In the genomic region with DNA sequence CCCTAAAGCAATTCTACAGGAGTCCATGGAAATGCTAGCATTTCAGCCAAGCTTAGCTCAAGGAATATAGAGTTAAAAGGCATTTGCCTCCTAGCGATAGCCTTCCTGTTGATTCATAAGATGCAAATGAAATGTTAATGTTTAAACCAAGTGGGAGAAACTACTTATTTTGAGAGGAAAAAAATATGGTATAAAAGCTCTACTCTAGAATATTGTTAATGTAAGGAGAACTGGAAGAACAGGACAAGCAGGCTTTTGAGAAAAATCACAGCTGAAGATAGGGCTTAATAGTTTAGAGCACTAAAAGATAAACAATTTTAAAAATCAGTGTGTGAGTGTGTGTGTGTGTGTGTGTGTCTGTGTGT, we compare ENCODE assay signal across 9 cellular contexts. TPM values are rescaled to one million over a fixed set of nuclear protein-coding genes. Genes with fewer than 3 reads are reported as not detected.
A peak's percentile ranks its signal among the peaks of the same experiment; 100 is the strongest.
DNase-seq lines count a peak whose midpoint lies in the region; ATAC-seq and TF ChIP-seq lines count a peak whose summit lies in the region.
"Had no signal": no experiment of that assay in that cellular context is flagged by ENCODE, and none has a peak within 500 bp of the region (broad histone marks: within the 10 kb centered on the region; RNA-seq: fewer than 3 reads in every experiment).

No MANE protein-coding gene starts in this region.

- H3K9me3 ChIP-seq in AG04450 (ENCODE audit: control insufficient read depth, insufficient read depth, low read length), result no peaks in the 10 kb centered on the region; the same call in 1 of the 2 replicates
- H3K9me3 ChIP-seq in mesodermal cell (ENCODE audit: control insufficient read depth, low read length), result no peaks in the 10 kb centered on the region

- H3K27ac ChIP-seq in AG04450 (ENCODE audit: low read depth, low read length) (peak overlapping the region; percentile 93), mesodermal cell (ENCODE audit: low read depth, low read length, severe bottlenecking) (no peak overlapping the region)
- H3K27ac ChIP-seq: cardiac muscle cell had no signal

- peaks cover 43% of the 10 kb centered on the region for H3K4me1 Mint-ChIP-seq in central memory CD8-positive, alpha-beta T cell

- H3K27ac Mint-ChIP-seq in central memory CD8-positive, alpha-beta T cell (ENCODE audit: low read depth), result no peak overlapping the region

- H3K4me3 Mint-ChIP-seq in central memory CD8-positive, alpha-beta T cell, result peak overlapping the region; percentile 37

- no peaks in the 10 kb centered on the region for H3K36me3 ChIP-seq in mesodermal cell (ENCODE audit: control insufficient read depth, insufficient read depth, low read length)
- H3K36me3 ChIP-seq: cardiac muscle cell had no signal

- CTCF ChIA-PET in AG04450 (lab: Charles Lee), result interaction anchor here (0.6 to 9.9 kb wide), 10 partner anchors 10 to 1092 kb away, joined by 3 to 82 read pairs (median 4); no protein-coding TSS in a partner anchor

- H3K27me3 ChIP-seq in AG04450 (ENCODE audit: control insufficient read depth, insufficient read depth, low read length), result no peaks in the 10 kb centered on the region

- ATAC-seq in central memory CD8-positive, alpha-beta T cell (replicated peaks; ENCODE audit: extremely low read depth, poor library complexity, severe bottlenecking), result no peak
- no peak for ATAC-seq in GM19351 (IDR thresholded peaks at IDR 0.05; ENCODE audit: unreplicated experiment)

- H3K4me1 ChIP-seq in mesodermal cell (ENCODE audit: control insufficient read depth, insufficient read depth, low read length, poor library complexity, severe bottlenecking), result peaks cover 27% of the 10 kb centered on the region

- H3K4me3 ChIP-seq in AG04450 (ENCODE audit: low read depth, low read length) (peak overlapping the region; percentile 76), mesodermal cell (ENCODE audit: extremely low read depth, insufficient read depth, low read length, poor library complexity, severe bottlenecking) (peak overlapping the region; percentile 65)

- POLR2A ChIA-PET in AG04450 (lab: Yijun Ruan, JAX), result interaction anchor here (0.7 kb wide), 1 partner anchor 821 kb away, joined by 3 read pairs; no protein-coding TSS in a partner anchor

- WGBS in mesodermal cell (ENCODE audit: insufficient coverage in 2 of 2), 2 experiments, result 20% methylated on average over 1 of the region's 1 CpG; no CpG with 5 or more reads in 1 of the 2 experiments

- TF ChIP-seq CTCF in AG04450 (IDR thresholded peaks at IDR 0.05; ENCODE audit: low read depth, low read length), result no peak

- peaks cover 22% of the 10 kb centered on the region for H3K36me3 Mint-ChIP-seq in central memory CD8-positive, alpha-beta T cell (ENCODE audit: insufficient read depth)

- H3K27me3 Mint-ChIP-seq in central memory CD8-positive, alpha-beta T cell, result no peaks in the 10 kb centered on the region

- no peaks in the 10 kb centered on the region for H3K9me3 Mint-ChIP-seq in central memory CD8-positive, alpha-beta T cell

- DNase-seq in AG04450 (ENCODE audit: low read depth, low spot score) (no peak), LoVo (ENCODE audit: low spot score) (peak; percentile 11), middle frontal gyrus (ENCODE audit: extremely low spot score, low spot score) (no peak), T1000 (lab: John Stamatoyannopoulos, UW) (no peak)
- no peak for DNase-seq in central memory CD8-positive, alpha-beta T cell (ENCODE audit: low spot score in 2 of 2)
- no peak for DNase-seq in activated CD4-positive, CD25-positive, alpha-beta regulatory T cell (lab: John Stamatoyannopoulos, UW)

RNA-seq across cellular contexts. Expression of a gene that starts 1.6 kb away (rescaled TPM):
- 198 and 275 TPM in 2 replicates for polyA plus RNA-seq in AG04450 (2011; rRNA removed)
- 109 and 223 TPM in 2 replicates for polyA minus RNA-seq in AG04450 (2011; rRNA and poly(A)+ RNA removed)
- polyA plus RNA-seq in mesodermal cell (2013, experiment 1 of 2), result 77.3 TPM
- 98.1 TPM for polyA plus RNA-seq in mesodermal cell (2013, experiment 2 of 2)
